ENCODE assay signal across 8 cellular contexts in the genomic region with DNA sequence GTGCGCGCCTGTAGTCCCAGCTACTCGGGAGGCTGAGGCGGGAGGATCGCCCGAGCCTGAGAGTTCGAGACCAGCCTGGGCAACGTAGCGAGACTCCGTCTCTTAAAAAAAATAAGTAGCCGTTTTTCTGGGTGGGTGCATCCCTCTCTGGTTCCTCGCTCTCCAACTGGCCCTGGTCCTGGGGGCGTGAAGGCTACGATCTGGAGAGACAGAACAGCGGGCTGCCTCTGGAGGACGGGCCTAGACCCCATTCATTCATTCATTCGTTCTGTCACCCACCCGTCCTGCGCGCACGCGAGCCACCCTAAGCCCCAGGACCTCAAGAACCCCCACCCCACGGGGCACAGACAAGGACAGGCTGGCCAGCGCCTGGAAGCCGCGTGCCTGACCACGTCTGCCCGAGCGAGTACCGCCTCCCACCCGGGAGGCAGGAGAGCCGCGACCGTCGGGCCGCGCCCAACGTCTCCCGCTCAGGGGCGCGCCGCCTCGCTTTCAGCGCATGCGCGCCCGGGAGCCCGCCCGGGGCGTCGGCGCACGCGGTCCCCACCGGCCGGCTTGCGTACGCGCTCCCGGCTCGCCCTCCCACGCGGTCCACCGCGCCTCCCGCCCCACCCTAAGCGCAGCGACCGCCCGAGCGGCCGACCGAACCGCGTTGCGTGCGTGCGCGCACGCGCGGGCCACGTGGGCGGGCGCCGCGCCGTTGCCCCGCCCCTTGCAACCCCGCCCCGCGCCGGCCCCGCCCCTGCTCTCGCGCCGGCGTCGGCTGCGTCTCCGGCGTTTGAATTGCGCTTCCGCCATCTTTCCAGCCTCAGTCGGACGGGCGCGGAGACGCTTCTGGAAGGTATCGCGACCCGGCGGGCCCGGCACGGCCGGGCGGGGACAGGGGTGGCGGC. TPM values are rescaled to one million over a fixed set of nuclear protein-coding genes. Genes with fewer than 3 reads are reported as not detected.
DNase-seq lines count a peak whose midpoint lies in the region; ATAC-seq, FAIRE-seq and TF ChIP-seq lines count a peak whose summit lies in the region.

A gene (plus strand): TSS at position 781 of the 893 bp plus-strand sequence. CDS start 528 bp downstream, outside the sequence.

- H3K4me1 ChIP-seq in adrenal gland (replicated peaks in 1 of 2) (peaks cover 12 to 19% of the 10 kb centered on the region in 2 donors), heart left ventricle (peaks cover 2 to 32% (median 20%) of the 10 kb centered on the region in 12 donors), upper lobe of left lung (peaks cover 21 to 33% (median 24%) of the 10 kb centered on the region in 4 donors)

- peak; percentile 99 for FAIRE-seq in GM12891 (lab: Jason Lieb, UNC)

- WGBS in adrenal gland, 4 donors, result 5 to 67% (median 12%) methylated on average over 12 to 118 of the region's 118 CpGs
- WGBS in heart left ventricle, 4 donors, result 4 to 10% (median 5%) methylated on average over 59 to 118 of the region's 118 CpGs
- WGBS in upper lobe of left lung, 2 donors, result 17 to 38% methylated on average over 13 to 30 of the region's 118 CpGs

- ATAC-seq in HG02840 (IDR thresholded peaks at IDR 0.05; ENCODE audit: low FRiP score, unreplicated experiment), result peak; percentile 65
- ATAC-seq in heart left ventricle, result peak; percentile 84 to 94 (median 91)
- ATAC-seq in upper lobe of left lung (ENCODE audit: low FRiP score in 2 of 2), result peak; percentile 91 to 92

- H3K4me3 ChIP-seq in adrenal gland (peak within 1 kb of the TSS in 3 of 4 donors; percentile 72 to 97 (median 90)), heart left ventricle (peak within 1 kb of the TSS; percentile 68 to 94 (median 75)), upper lobe of left lung (peak within 1 kb of the TSS; percentile 75 to 98 (median 90))

- TF ChIP-seq EP300 in upper lobe of left lung (IDR thresholded peaks at IDR 0.05), result no peak

- TF ChIP-seq CTCF in adrenal gland (IDR thresholded peaks at IDR 0.05) (peak in 1 of 6 experiments; percentile 4), heart left ventricle (IDR thresholded peaks at IDR 0.05) (no peak), upper lobe of left lung (IDR thresholded peaks at IDR 0.05) (peak in 1 of 6 experiments; percentile 25)

- intact Hi-C loops in adrenal gland (cut with DNase I), result loop anchor here in 1 of 2 donors (5.0 kb wide), 1 partner anchor 44 kb away; no protein-coding TSS in a partner anchor
- intact Hi-C loops in heart left ventricle (cut with DNase I), result loop anchor here in 3 of 10 donors (2.0 to 5.0 kb wide), 3 partner anchors 25 to 34 kb away; a partner anchor contains a TSS
- intact Hi-C loops in posterior vena cava (cut with DNase I), result no loop called here

- H3K36me3 ChIP-seq in adrenal gland (replicated peaks in 1 of 2), result peaks cover 0 to 37% of the 10 kb centered on the region in 2 donors
- peaks cover 0 to 41% (median 36%) of the 10 kb centered on the region in 9 donors for H3K36me3 ChIP-seq in heart left ventricle
- peaks cover 13 to 34% (median 24%) of the 10 kb centered on the region in 4 donors for H3K36me3 ChIP-seq in upper lobe of left lung

- H3K9me3 ChIP-seq in adrenal gland (replicated peaks in 1 of 3), result no peaks in the 10 kb centered on the region
- H3K9me3 ChIP-seq in heart left ventricle, result peaks cover 0 to 11% (median 0%) of the 10 kb centered on the region in 12 donors
- H3K9me3 ChIP-seq in upper lobe of left lung, result no peaks in the 10 kb centered on the region

- H3K27me3 ChIP-seq in adrenal gland, result no peaks in the 10 kb centered on the region
- no peaks in the 10 kb centered on the region for H3K27me3 ChIP-seq in heart left ventricle
- no peaks in the 10 kb centered on the region for H3K27me3 ChIP-seq in upper lobe of left lung

- peak; percentile 94 for DNase-seq in GM12891 (ENCODE audit: insufficient read length, low spot score)
- DNase-seq in NCI-H146 (lab: John Stamatoyannopoulos, UW), result peak; percentile 91
- peak; percentile 80 to 95 (median 88) for DNase-seq in T-helper 1 cell
- DNase-seq in adrenal gland, result peak; percentile 91 to 94 (median 92)
- peak; percentile 92 to 97 (median 94) for DNase-seq in heart left ventricle
- peak; percentile 98 for DNase-seq in posterior vena cava (ENCODE audit: low spot score)
- DNase-seq in upper lobe of left lung, result peak; percentile 92 to 99

- H3K27ac ChIP-seq in adrenal gland (peak within 1 kb of the TSS in 4 of 5 donors; percentile 80 to 95 (median 90)), heart left ventricle (peak within 1 kb of the TSS; percentile 51 to 94 (median 88)), upper lobe of left lung (peak within 1 kb of the TSS; percentile 85 to 96 (median 91))

- TF ChIP-seq POLR2A in GM12891 (IDR thresholded peaks at IDR 0.05; ENCODE audit: low read depth, low read length) (peak; percentile 81), adrenal gland (IDR thresholded peaks at IDR 0.05) (peak in 1 of 2 donors; percentile 59), heart left ventricle (IDR thresholded peaks at IDR 0.05) (peak in 1 of 2 donors; percentile 18), upper lobe of left lung (IDR thresholded peaks at IDR 0.05) (peak in 2 of 4 donors; percentile 38 to 67)

TF ChIP-seq in GM12891, 5 proteins besides CTCF, POLR2A, EP300 and RAD21:
- TF ChIP-seq POU2F2 (IDR thresholded peaks at IDR 0.05; ENCODE audit: low read depth, low read length) (no peak), POLR2AphosphoS5 (IDR thresholded peaks at IDR 0.05; ENCODE audit: low read depth, low read length) (peak; percentile 77)

RNA-seq across cellular contexts. Expression of the gene that starts here (rescaled TPM):
- polyA plus RNA-seq in GM12891 (2012; ENCODE audit: low read depth, missing spikeins), result 1,629 TPM
- total RNA-seq in adrenal gland (100 to 1,000 TPM in 7 of 8 donors, 10 to 100 TPM in 1; 82.4 to 897 (median 260) TPM), heart left ventricle (100 to 1,000 TPM; 109 to 413 (median 303) TPM), posterior vena cava (100 to 1,000 TPM; 288 to 326 TPM), upper lobe of left lung (100 to 1,000 TPM in 5 of 6 donors, 10 to 100 TPM in 1; 75.4 to 406 (median 188) TPM)
- polyA plus RNA-seq in adrenal gland (1,000 to 10,000 TPM in 1 of 3 donors, 100 to 1,000 TPM in 2; 105 to 1,192 (median 145) TPM), heart left ventricle (100 to 1,000 TPM in 1 of 2 donors, 10 to 100 TPM in 1; 85.6 to 646 TPM)

Comparison
In these comparisons a context has a peak if more than half of its experiments do, and no peak if none do; other contexts are left out.
1. Peak in every context shown above with its lines: DNase-seq, ATAC-seq, H3K4me3 ChIP-seq and H3K27ac ChIP-seq.